8 cellular contexts compared by ENCODE assay signal in the genomic region with DNA sequence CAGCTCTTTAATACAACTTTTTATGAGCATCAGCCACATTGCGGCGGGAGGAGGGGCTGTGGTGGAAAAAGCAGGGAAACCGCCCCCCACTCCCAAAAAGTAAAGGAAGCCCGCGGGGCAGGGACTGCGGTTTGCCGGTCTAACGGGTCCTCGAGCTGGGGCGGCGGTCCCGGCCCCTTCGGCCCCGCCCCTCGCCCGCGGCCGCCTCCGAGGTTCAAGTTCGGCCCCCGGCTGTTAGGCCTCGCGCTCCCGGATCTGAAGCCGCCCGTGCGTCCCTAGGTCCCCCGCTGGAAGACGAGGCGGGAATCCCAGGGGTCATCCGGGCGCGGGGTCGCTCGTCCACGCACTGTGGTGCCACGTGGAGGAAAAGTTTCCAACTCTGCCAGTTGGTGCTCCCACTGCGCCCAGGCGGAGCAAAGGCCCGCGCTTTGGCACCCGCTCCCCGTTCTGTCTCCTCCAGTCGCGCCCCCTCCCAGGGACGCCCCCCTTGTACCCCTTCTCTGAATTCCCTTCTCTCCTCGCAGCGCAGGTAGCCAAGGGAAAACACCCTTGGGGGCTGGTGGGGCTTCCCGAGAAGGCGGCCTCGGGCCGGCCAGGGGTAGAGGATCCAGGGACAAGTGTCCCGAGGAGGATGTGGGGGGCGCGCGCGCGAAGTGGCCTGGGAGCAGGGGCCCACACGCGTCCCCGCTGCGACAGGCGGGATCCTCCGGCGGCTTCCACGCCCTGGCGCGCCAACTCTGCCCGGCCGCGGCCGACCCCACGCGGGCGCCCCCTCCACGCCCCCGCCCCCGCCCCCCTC.
A peak's percentile ranks its signal among the peaks of the same experiment; 100 is the strongest.
DNase-seq lines count a peak whose midpoint lies in the region; ATAC-seq and TF ChIP-seq lines count a peak whose summit lies in the region.

No MANE protein-coding gene starts in this region.

- no peak for TF ChIP-seq CTCF in GM20000 (IDR thresholded peaks at IDR 0.05; ENCODE audit: extremely low read depth, missing control alignments)
- no peak for TF ChIP-seq CTCF in astrocyte of the cerebellum (IDR thresholded peaks at IDR 0.05; ENCODE audit: low read depth, low read length, missing control alignments)

- no peak for ATAC-seq in stimulated activated naive CD8-positive, alpha-beta T cell treated with anti-CD3 and anti-CD28 coated beads, Interleukin-15, Interleukin-2, amounts not matched to agents 100 U/mL and 50 U/mL, for 24 hours

- in situ Hi-C loops in astrocyte of the cerebellum (cut with HindIII; ENCODE audit: low sequenced_read_pairs) = no loop called here
- in situ Hi-C loops in ACHN (cut with HindIII; ENCODE audit: low pct_ligation_motif_present, low pct_unique_long_range_greater_than_20kb, low sequenced_read_pairs) = no loop called here

- peak overlapping the region; percentile 88 for H3K27ac ChIP-seq in layer of hippocampus (ENCODE audit: low read depth, low read length)

- peak; percentile 42 for DNase-seq in COLO668 (lab: John Stamatoyannopoulos, UW; ENCODE audit: unreplicated experiment)
- DNase-seq in GM20000 (ENCODE audit: low spot score) = peak; percentile 76
- peak; percentile 63 for DNase-seq in HuH-7 (ENCODE audit: low spot score)
- no peak for DNase-seq in astrocyte of the cerebellum (ENCODE audit: low read depth)
- peak; percentile 27 for DNase-seq in stimulated activated naive CD8-positive, alpha-beta T cell treated with anti-CD3 and anti-CD28 coated beads, Interleukin-15, Interleukin-2, amounts not matched to agents 100 U/mL and 50 U/mL, for 24 hours
- no peak for DNase-seq in GM19238 (ENCODE audit: insufficient read length, low spot score)
- DNase-seq in ACHN = no peak

- no peaks in the 10 kb centered on the region for H3K27me3 ChIP-seq in layer of hippocampus (ENCODE audit: control insufficient read depth, insufficient read depth, low read length)

- peak overlapping the region; percentile 93 for H3K4me3 ChIP-seq in astrocyte of the cerebellum (ENCODE audit: low read depth, low read length)

Comparison
In these comparisons a context has a peak if more than half of its experiments do, and no peak if none do; other contexts are left out.
1. DNase-seq: peak in COLO668 (single experiment), GM20000 (single experiment), HuH-7 (single experiment) and stimulated activated naive CD8-positive, alpha-beta T cell treated with anti-CD3 and anti-CD28 coated beads, Interleukin-15, Interleukin-2, amounts not matched to agents 100 U/mL and 50 U/mL, for 24 hours (single experiment); none in astrocyte of the cerebellum (single experiment), GM19238 (single experiment) and ACHN (single experiment).